In the genomic region with DNA sequence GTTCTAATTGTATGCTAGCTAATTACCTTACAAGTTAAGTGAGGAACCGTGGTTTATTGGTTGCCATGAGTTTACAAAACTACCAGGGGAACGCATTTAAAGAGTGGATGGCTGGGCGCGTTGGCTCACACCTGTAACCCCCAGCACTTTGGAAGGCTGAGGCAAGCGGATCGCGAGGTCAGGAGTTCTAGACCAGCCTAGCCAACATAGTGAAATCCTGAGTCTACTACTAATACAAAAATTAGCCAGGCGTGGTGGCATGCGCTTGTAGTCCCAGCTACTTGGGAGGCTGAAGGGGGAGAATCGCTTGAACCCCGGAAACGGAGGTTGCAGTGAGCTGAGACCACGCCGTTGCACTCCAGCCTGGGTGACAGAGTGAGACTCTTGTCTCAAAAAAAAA, we compare ENCODE assay signal across 1 cellular context.
TF ChIP-seq lines count a peak whose summit lies in the region.

No MANE protein-coding gene starts in this region.

TF ChIP-seq in K562, 482 proteins besides CTCF, POLR2A, EP300 and RAD21 (continued from another document):
- TF ChIP-seq, protein P1, sequence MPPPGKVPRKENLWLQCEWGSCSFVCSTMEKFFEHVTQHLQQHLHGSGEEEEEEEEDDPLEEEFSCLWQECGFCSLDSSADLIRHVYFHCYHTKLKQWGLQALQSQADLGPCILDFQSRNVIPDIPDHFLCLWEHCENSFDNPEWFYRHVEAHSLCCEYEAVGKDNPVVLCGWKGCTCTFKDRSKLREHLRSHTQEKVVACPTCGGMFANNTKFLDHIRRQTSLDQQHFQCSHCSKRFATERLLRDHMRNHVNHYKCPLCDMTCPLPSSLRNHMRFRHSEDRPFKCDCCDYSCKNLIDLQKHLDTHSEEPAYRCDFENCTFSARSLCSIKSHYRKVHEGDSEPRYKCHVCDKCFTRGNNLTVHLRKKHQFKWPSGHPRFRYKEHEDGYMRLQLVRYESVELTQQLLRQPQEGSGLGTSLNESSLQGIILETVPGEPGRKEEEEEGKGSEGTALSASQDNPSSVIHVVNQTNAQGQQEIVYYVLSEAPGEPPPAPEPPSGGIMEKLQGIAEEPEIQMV (tag; conservative IDR thresholded peaks at IDR 0.05; ENCODE audit: low read depth) = no peak
